ENCODE assay signal across 28 cellular contexts in genomic region chr13:50141660-50142010, GRCh38.
DNase-seq lines count a peak whose midpoint lies in the region; ATAC-seq and TF ChIP-seq lines count a peak whose summit lies in the region.
"Had no signal": no experiment of that assay in that cellular context is flagged by ENCODE, and none has a peak within 500 bp of the region (broad histone marks: within the 10 kb centered on the region; RNA-seq: fewer than 3 reads in every experiment).

No MANE protein-coding gene starts in this region.

- H4K20me1 ChIP-seq in OCI-LY3 (ENCODE audit: insufficient read depth, low read length), result no peaks in the 10 kb centered on the region

- H2AFZ ChIP-seq in OCI-LY3 (ENCODE audit: low read depth, low read length), result no peak overlapping the region
- H2AFZ ChIP-seq: PC-9 had no signal

- H3K4me3 ChIP-seq in OCI-LY3 (ENCODE audit: low read length) (no peak overlapping the region; the same call in 1 of the 2 replicates), tibial nerve (no peak overlapping the region)
- H3K4me3 ChIP-seq: colonic mucosa, PC-9, SJCRH30, stomach, transverse colon had no signal

- CTCF ChIA-PET in CD4-positive, alpha-beta T cell (lab: Charles Lee), result no interaction called here

- H3K27me3 ChIP-seq in OCI-LY3 (ENCODE audit: low read depth, low read length) (peaks cover 20% of the 10 kb centered on the region; the same call in 1 of the 2 replicates), tibial nerve (no peaks in the 10 kb centered on the region)
- no peaks in the 10 kb centered on the region for H3K27me3 ChIP-seq in CD4-positive, alpha-beta T cell (ENCODE audit: control insufficient read depth, insufficient read depth, low read length)
- H3K27me3 ChIP-seq: colonic mucosa, SJCRH30, stomach, transverse colon had no signal

- no peak for TF ChIP-seq POLR2A in tibial nerve (IDR thresholded peaks at IDR 0.05)

- H3K27me3 Mint-ChIP-seq in CD4-positive, alpha-beta T cell, result no peaks in the 10 kb centered on the region
- H3K27me3 Mint-ChIP-seq: activated T-helper 17 cell treated with anti-CD3 and anti-CD28 coated beads, Interleukin-2, amount 50 U/mL, for 72 hours had no signal

- no peaks in the 10 kb centered on the region for H3K36me3 Mint-ChIP-seq in CD4-positive, alpha-beta T cell (ENCODE audit: low read depth)
- H3K36me3 Mint-ChIP-seq: activated naive CD8-positive, alpha-beta T cell had no signal

- no peaks in the 10 kb centered on the region for H3K9me3 Mint-ChIP-seq in CD4-positive, alpha-beta T cell
- H3K9me3 Mint-ChIP-seq: activated CD8-positive, alpha-beta T cell treated with anti-CD3 and anti-CD28 coated beads for 36 hours; activated T-helper 17 cell treated with anti-CD3 and anti-CD28 coated beads, Interleukin-2, amount 50 U/mL, for 72 hours; effector memory CD8-positive, alpha-beta T cell; H9 had no signal

- H3K4me2 ChIP-seq in OCI-LY3 (ENCODE audit: low read length), result peak overlapping the region; percentile 42
- H3K4me2 ChIP-seq: PC-9 had no signal

- H3K4me1 ChIP-seq in OCI-LY3 (ENCODE audit: low read length) (peaks cover 29% of the 10 kb centered on the region), tibial nerve (peaks cover 0 to 34% (median 0%) of the 10 kb centered on the region in 4 donors)
- H3K4me1 ChIP-seq: colonic mucosa, SJCRH30, stomach, transverse colon had no signal

- ATAC-seq in Right ventricle myocardium superior (ENCODE audit: poor library complexity) (peak; percentile 63), Right ventricle myocardium inferior (no peak), HG03097 (IDR thresholded peaks at IDR 0.05; ENCODE audit: low FRiP score, unreplicated experiment) (no peak)
- no peak for ATAC-seq in CD4-positive, alpha-beta T cell (ENCODE audit: poor library complexity)
- ATAC-seq: activated CD8-positive, alpha-beta T cell treated with anti-CD3 and anti-CD28 coated beads for 36 hours; activated T-helper 17 cell treated with anti-CD3 and anti-CD28 coated beads, Interleukin-2, amount 50 U/mL, for 72 hours; effector memory CD8-positive, alpha-beta T cell had no signal

- DNase-seq in Right ventricle myocardium superior (no peak), Right ventricle myocardium inferior (ENCODE audit: missing footprints) (no peak), amniotic epithelial cell (ENCODE audit: low read depth) (peak; percentile 31), tibial nerve (ENCODE audit: low spot score in 2 of 2) (no peak), islet precursor cell (no peak)
- DNase-seq in CD4-positive, alpha-beta T cell, result no peak
- DNase-seq: activated CD4-positive, alpha-beta T cell treated with anti-CD3 and anti-CD28 coated beads for 1 hour; activated CD8-positive, alpha-beta T cell treated with anti-CD3 and anti-CD28 coated beads for 36 hours; aorta; colonic mucosa; DMS153; effector memory CD8-positive, alpha-beta T cell; foreskin fibroblast; GDM1; H9; mesenchymal stem cell; NCI-H1417 treated with DMSO at 0.1 percent for 48 hours; NCI-H345; NCI-H748 treated with DMSO at 0.1 percent for 48 hours; SJCRH30; stimulated activated CD8-positive, alpha-beta memory T cell treated with anti-CD3 and anti-CD28 coated beads, Interleukin-4, amount 100 ng/mL, for 48 hours; stomach; transverse colon had no signal

- H3K79me2 ChIP-seq in OCI-LY3 (ENCODE audit: low read length), result no peaks in the 10 kb centered on the region

- POLR2A ChIA-PET in CD4-positive, alpha-beta T cell (lab: Charles Lee), result interaction anchor here (1.5 kb wide), 1 partner anchor 17 kb away, joined by 9 read pairs; no protein-coding TSS in a partner anchor

- TF ChIP-seq CTCF in OCI-LY3 (IDR thresholded peaks at IDR 0.05; ENCODE audit: low read depth, low read length), result no peak
- no peak for TF ChIP-seq CTCF in tibial nerve (IDR thresholded peaks at IDR 0.05)
- no peak for TF ChIP-seq CTCF in CD4-positive, alpha-beta T cell (IDR thresholded peaks at IDR 0.05)

- intact Hi-C loops in Right ventricle myocardium superior (cut with DNase I), result no loop called here
- intact Hi-C loops in Right ventricle myocardium inferior (cut with DNase I), result no loop called here
- intact Hi-C loops in CD4-positive, alpha-beta T cell (cut with DNase I, micrococcal nuclease), result no loop called here

- H3K9me3 ChIP-seq in OCI-LY3 (ENCODE audit: insufficient read depth, low read length) (no peaks in the 10 kb centered on the region), tibial nerve (no peaks in the 10 kb centered on the region)
- no peaks in the 10 kb centered on the region for H3K9me3 ChIP-seq in CD4-positive, alpha-beta T cell (ENCODE audit: control insufficient read depth, low read length)
- H3K9me3 ChIP-seq: colonic mucosa, SJCRH30, stomach, transverse colon had no signal

- no peak overlapping the region for H3K4me3 Mint-ChIP-seq in CD4-positive, alpha-beta T cell
- H3K4me3 Mint-ChIP-seq: activated CD8-positive, alpha-beta T cell treated with anti-CD3 and anti-CD28 coated beads for 36 hours; activated naive CD8-positive, alpha-beta T cell; activated T-helper 17 cell treated with anti-CD3 and anti-CD28 coated beads, Interleukin-2, amount 50 U/mL, for 72 hours; effector memory CD8-positive, alpha-beta T cell had no signal

- H3K9ac ChIP-seq in OCI-LY3 (ENCODE audit: low read length), result no peak overlapping the region

- H3K27ac Mint-ChIP-seq in CD4-positive, alpha-beta T cell, result no peak overlapping the region
- H3K27ac Mint-ChIP-seq: activated CD8-positive, alpha-beta T cell treated with anti-CD3 and anti-CD28 coated beads for 36 hours; activated naive CD8-positive, alpha-beta T cell; activated T-helper 17 cell treated with anti-CD3 and anti-CD28 coated beads, Interleukin-2, amount 50 U/mL, for 72 hours; effector memory CD8-positive, alpha-beta T cell; H9 had no signal

- no peak overlapping the region for H3K27ac ChIP-seq in OCI-LY3 (ENCODE audit: low read length)
- peak overlapping the region in 3 of 4 donors; percentile 48 to 83 (median 77) for H3K27ac ChIP-seq in tibial nerve
- no peak overlapping the region for H3K27ac ChIP-seq in CD4-positive, alpha-beta T cell (ENCODE audit: low read depth, low read length)
- H3K27ac ChIP-seq: colonic mucosa, PC-9, SJCRH30, stomach, transverse colon had no signal

- no peaks in the 10 kb centered on the region for H3K4me1 Mint-ChIP-seq in CD4-positive, alpha-beta T cell (ENCODE audit: low read depth)

- TF ChIP-seq EP300 in tibial nerve (IDR thresholded peaks at IDR 0.05), result peak in 1 of 2 donors; percentile 49

- H3K36me3 ChIP-seq in OCI-LY3 (replicated peaks; ENCODE audit: low read depth, low read length) (no peaks in the 10 kb centered on the region), tibial nerve (no peaks in the 10 kb centered on the region)
- H3K36me3 ChIP-seq: colonic mucosa, SJCRH30, stomach, transverse colon had no signal

Comparison
In these comparisons a context has a peak if more than half of its experiments do, and no peak if none do; other contexts are left out.
1. H3K27ac ChIP-seq: peak in tibial nerve (3 of 4); none in OCI-LY3 (single experiment) and CD4-positive, alpha-beta T cell (single experiment).